In genomic region chrX:130001893-130002292, GRCh38 we compare ENCODE assay signal across 18 cellular contexts. TPM values are rescaled to one million over a fixed set of nuclear protein-coding genes. Genes with fewer than 3 reads are reported as not detected.
DNase-seq lines count a peak whose midpoint lies in the region; ATAC-seq and TF ChIP-seq lines count a peak whose summit lies in the region.
"Had no signal": no experiment of that assay in that cellular context is flagged by ENCODE, and none has a peak within 500 bp of the region (broad histone marks: within the 10 kb centered on the region; RNA-seq: fewer than 3 reads in every experiment).

No MANE protein-coding gene starts in this region.

- no peaks in the 10 kb centered on the region for H3K27me3 Mint-ChIP-seq in T-helper 17 cell
- H3K27me3 Mint-ChIP-seq in activated T-helper 17 cell treated with anti-CD3 and anti-CD28 coated beads, Interleukin-2, amount 50 U/mL, for 72 hours = no peaks in the 10 kb centered on the region
- H3K27me3 Mint-ChIP-seq: CD4-positive, alpha-beta T cell had no signal

- H3K9me3 ChIP-seq in T-helper 17 cell (ENCODE audit: control insufficient read depth, low read length, poor library complexity, severe bottlenecking) = no peaks in the 10 kb centered on the region
- H3K9me3 ChIP-seq: Peyer's patch had no signal

- peak overlapping the region; percentile 88 for H3K27ac Mint-ChIP-seq in T-helper 17 cell
- H3K27ac Mint-ChIP-seq in activated T-helper 17 cell treated with anti-CD3 and anti-CD28 coated beads, Interleukin-2, amount 50 U/mL, for 72 hours = peak overlapping the region; percentile 88
- H3K27ac Mint-ChIP-seq in stimulated activated effector memory CD8-positive, alpha-beta T cell treated with anti-CD3 and anti-CD28 coated beads, Interleukin-12 subunit alpha, Interleukin-12 subunit beta, amount 100 ng/mL, for 72 hours = peak overlapping the region; percentile 73
- H3K27ac Mint-ChIP-seq: CD4-positive, alpha-beta T cell had no signal

- ATAC-seq in T-helper 17 cell (no peak), HG03521 (IDR thresholded peaks at IDR 0.05; ENCODE audit: unreplicated experiment) (no peak)
- ATAC-seq in activated T-helper 17 cell treated with anti-CD3 and anti-CD28 coated beads, Interleukin-2, amount 50 U/mL, for 72 hours (replicated peaks) = no peak
- ATAC-seq in stimulated activated effector memory CD8-positive, alpha-beta T cell treated with anti-CD3 and anti-CD28 coated beads, Interleukin-12 subunit alpha, Interleukin-12 subunit beta, amount 100 ng/mL, for 72 hours = no peak

- H3K36me3 Mint-ChIP-seq in T-helper 17 cell (ENCODE audit: low read depth) = peaks cover 5% of the 10 kb centered on the region
- H3K36me3 Mint-ChIP-seq in activated T-helper 17 cell treated with anti-CD3 and anti-CD28 coated beads, Interleukin-2, amount 50 U/mL, for 72 hours (ENCODE audit: low read depth) = peaks cover 27% of the 10 kb centered on the region
- H3K36me3 Mint-ChIP-seq in stimulated activated effector memory CD8-positive, alpha-beta T cell treated with anti-CD3 and anti-CD28 coated beads, Interleukin-12 subunit alpha, Interleukin-12 subunit beta, amount 100 ng/mL, for 72 hours = peaks cover 34% of the 10 kb centered on the region

- TF ChIP-seq POLR2A in erythroblast (IDR thresholded peaks at IDR 0.05; ENCODE audit: low read length) = no peak

- peaks cover 17% of the 10 kb centered on the region for H3K4me1 Mint-ChIP-seq in T-helper 17 cell
- H3K4me1 Mint-ChIP-seq in activated T-helper 17 cell treated with anti-CD3 and anti-CD28 coated beads, Interleukin-2, amount 50 U/mL, for 72 hours = peaks cover 14% of the 10 kb centered on the region
- H3K4me1 Mint-ChIP-seq in stimulated activated effector memory CD8-positive, alpha-beta T cell treated with anti-CD3 and anti-CD28 coated beads, Interleukin-12 subunit alpha, Interleukin-12 subunit beta, amount 100 ng/mL, for 72 hours = peaks cover 16% of the 10 kb centered on the region

- no peak for DNase-seq in T-helper 17 cell
- peak; percentile 3 to 12 for DNase-seq in erythroblast (lab: John Stamatoyannopoulos, UW)
- no peak for DNase-seq in stimulated activated effector memory CD8-positive, alpha-beta T cell treated with anti-CD3 and anti-CD28 coated beads, Interleukin-12 subunit alpha, Interleukin-12 subunit beta, amount 100 ng/mL, for 72 hours (ENCODE audit: low spot score in 2 of 2)
- DNase-seq in activated effector memory CD4-positive, alpha-beta T cell treated with anti-CD3 and anti-CD28 coated beads, Interleukin-2, amount 50 U/mL, for 16 hours = no peak
- DNase-seq in LoVo (ENCODE audit: low spot score) = no peak
- DNase-seq: CD4-positive, alpha-beta T cell; COR-L47; DMS 273 treated with DMSO at 0.1 percent for 48 hours; DMS79 treated with DMSO at 0.1 percent for 48 hours; MM.1S; NCI-H1048; NCI-H1417 treated with DMSO at 0.1 percent for 48 hours; NCI-H187; NCI-H446; NCI-H526; Peyer's patch had no signal

- H3K9me3 Mint-ChIP-seq in activated T-helper 17 cell treated with anti-CD3 and anti-CD28 coated beads, Interleukin-2, amount 50 U/mL, for 72 hours = no peaks in the 10 kb centered on the region
- H3K9me3 Mint-ChIP-seq in stimulated activated effector memory CD8-positive, alpha-beta T cell treated with anti-CD3 and anti-CD28 coated beads, Interleukin-12 subunit alpha, Interleukin-12 subunit beta, amount 100 ng/mL, for 72 hours = no peaks in the 10 kb centered on the region
- H3K9me3 Mint-ChIP-seq: CD4-positive, alpha-beta T cell had no signal

- no peak overlapping the region for H3K4me3 Mint-ChIP-seq in T-helper 17 cell
- no peak overlapping the region for H3K4me3 Mint-ChIP-seq in activated T-helper 17 cell treated with anti-CD3 and anti-CD28 coated beads, Interleukin-2, amount 50 U/mL, for 72 hours
- no peak overlapping the region for H3K4me3 Mint-ChIP-seq in stimulated activated effector memory CD8-positive, alpha-beta T cell treated with anti-CD3 and anti-CD28 coated beads, Interleukin-12 subunit alpha, Interleukin-12 subunit beta, amount 100 ng/mL, for 72 hours
- H3K4me3 Mint-ChIP-seq: CD4-positive, alpha-beta T cell had no signal

RNA-seq across cellular contexts. Expression of gene BCORL1, which starts 19.5 kb away (rescaled TPM):
- 10 to 100 TPM in 1 of 2 donors, 1 to 10 TPM in 1; 8.0 to 10.8 TPM for total RNA-seq in T-helper 17 cell
- 10 to 100 TPM in 1 of 2 donors, 1 to 10 TPM in 1; 8.4 to 11.7 TPM for total RNA-seq in activated T-helper 17 cell treated with anti-CD3 and anti-CD28 coated beads, Interleukin-2, amount 50 U/mL, for 72 hours

Comparison
In these comparisons a context has a peak if more than half of its experiments do, and no peak if none do; other contexts are left out.
1. DNase-seq: peak in erythroblast (2 of 2); none in T-helper 17 cell (0 of 3), stimulated activated effector memory CD8-positive, alpha-beta T cell treated with anti-CD3 and anti-CD28 coated beads, Interleukin-12 subunit alpha, Interleukin-12 subunit beta, amount 100 ng/mL, for 72 hours (0 of 2), activated effector memory CD4-positive, alpha-beta T cell treated with anti-CD3 and anti-CD28 coated beads, Interleukin-2, amount 50 U/mL, for 16 hours (single experiment) and LoVo (single experiment).
2. Peak in every context shown above with its lines, with median percentiles within 50 percentile points of each other: H3K27ac Mint-ChIP-seq.